Comparison of ENCODE assay signal across 2 cellular contexts in the genomic region with DNA sequence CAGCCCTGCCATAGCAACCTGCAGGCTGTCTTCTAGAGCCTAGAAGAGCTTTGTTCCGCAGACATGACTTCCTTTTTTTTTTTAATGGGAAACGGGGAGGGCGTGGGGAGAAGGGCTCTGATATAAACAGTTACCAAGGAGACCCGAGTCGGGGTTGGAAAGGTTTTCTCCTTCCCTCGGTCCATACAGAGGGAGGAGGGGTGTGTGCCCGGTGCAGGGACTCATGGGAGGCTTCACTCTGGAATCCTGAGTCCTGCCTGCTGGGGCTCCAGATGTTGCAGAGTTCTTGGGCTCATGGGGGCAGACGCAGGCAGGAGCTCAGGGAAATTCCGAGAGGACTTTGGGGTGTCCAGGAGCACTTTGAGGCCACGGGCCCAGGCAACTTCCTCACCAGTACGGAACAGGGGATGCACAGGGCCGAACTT.
TF ChIP-seq lines count a peak whose summit lies in the region.

No MANE protein-coding gene starts in this region.

TF ChIP-seq in IMR-90, 13 proteins besides CTCF, POLR2A, EP300 and RAD21:
- TF ChIP-seq NFE2L2 (IDR thresholded peaks at IDR 0.05; ENCODE audit: low read depth, low read length) (no peak), RCOR1 (IDR thresholded peaks at IDR 0.05; ENCODE audit: insufficient replicate concordance, low read length) (no peak), MXI1 (IDR thresholded peaks at IDR 0.05; ENCODE audit: borderline replicate concordance, low read depth, low read length) (no peak), MAZ (IDR thresholded peaks at IDR 0.05; ENCODE audit: borderline replicate concordance, low read depth, low read length) (no peak), CEBPB (IDR thresholded peaks at IDR 0.05; ENCODE audit: low read depth, low read length) (no peak), USF2 (IDR thresholded peaks at IDR 0.05; ENCODE audit: low read depth, low read length) (no peak), RFX5 (IDR thresholded peaks at IDR 0.05; ENCODE audit: low read depth, low read length) (no peak)

TF ChIP-seq in GM23338, 12 proteins besides CTCF, POLR2A, EP300 and RAD21:
- TF ChIP-seq EZH2phosphoT487 (IDR thresholded peaks at IDR 0.05; ENCODE audit: unreplicated experiment) (no peak), ZNF331 (CRISPR knock-in tag; IDR thresholded peaks at IDR 0.05; ENCODE audit: low read depth) (no peak), ZNF114 (CRISPR knock-in tag; IDR thresholded peaks at IDR 0.05) (no peak), JUNB (IDR thresholded peaks at IDR 0.05; ENCODE audit: unreplicated experiment) (no peak), ETS1 (IDR thresholded peaks at IDR 0.05) (no peak), POLR2AphosphoS5 (IDR thresholded peaks at IDR 0.05; ENCODE audit: low read depth) (no peak), CREB1 (CRISPR knock-in tag; IDR thresholded peaks at IDR 0.05; ENCODE audit: low read depth) (no peak), STAT1 (IDR thresholded peaks at IDR 0.05; ENCODE audit: unreplicated experiment) (no peak), EZH2 (IDR thresholded peaks at IDR 0.05; ENCODE audit: low read depth, unreplicated experiment) (no peak), NANOG (IDR thresholded peaks at IDR 0.05; ENCODE audit: borderline replicate concordance) (no peak)
- TF ChIP-seq, protein P1, sequence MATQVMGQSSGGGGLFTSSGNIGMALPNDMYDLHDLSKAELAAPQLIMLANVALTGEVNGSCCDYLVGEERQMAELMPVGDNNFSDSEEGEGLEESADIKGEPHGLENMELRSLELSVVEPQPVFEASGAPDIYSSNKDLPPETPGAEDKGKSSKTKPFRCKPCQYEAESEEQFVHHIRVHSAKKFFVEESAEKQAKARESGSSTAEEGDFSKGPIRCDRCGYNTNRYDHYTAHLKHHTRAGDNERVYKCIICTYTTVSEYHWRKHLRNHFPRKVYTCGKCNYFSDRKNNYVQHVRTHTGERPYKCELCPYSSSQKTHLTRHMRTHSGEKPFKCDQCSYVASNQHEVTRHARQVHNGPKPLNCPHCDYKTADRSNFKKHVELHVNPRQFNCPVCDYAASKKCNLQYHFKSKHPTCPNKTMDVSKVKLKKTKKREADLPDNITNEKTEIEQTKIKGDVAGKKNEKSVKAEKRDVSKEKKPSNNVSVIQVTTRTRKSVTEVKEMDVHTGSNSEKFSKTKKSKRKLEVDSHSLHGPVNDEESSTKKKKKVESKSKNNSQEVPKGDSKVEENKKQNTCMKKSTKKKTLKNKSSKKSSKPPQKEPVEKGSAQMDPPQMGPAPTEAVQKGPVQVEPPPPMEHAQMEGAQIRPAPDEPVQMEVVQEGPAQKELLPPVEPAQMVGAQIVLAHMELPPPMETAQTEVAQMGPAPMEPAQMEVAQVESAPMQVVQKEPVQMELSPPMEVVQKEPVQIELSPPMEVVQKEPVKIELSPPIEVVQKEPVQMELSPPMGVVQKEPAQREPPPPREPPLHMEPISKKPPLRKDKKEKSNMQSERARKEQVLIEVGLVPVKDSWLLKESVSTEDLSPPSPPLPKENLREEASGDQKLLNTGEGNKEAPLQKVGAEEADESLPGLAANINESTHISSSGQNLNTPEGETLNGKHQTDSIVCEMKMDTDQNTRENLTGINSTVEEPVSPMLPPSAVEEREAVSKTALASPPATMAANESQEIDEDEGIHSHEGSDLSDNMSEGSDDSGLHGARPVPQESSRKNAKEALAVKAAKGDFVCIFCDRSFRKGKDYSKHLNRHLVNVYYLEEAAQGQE (IDR thresholded peaks at IDR 0.05; ENCODE audit: unreplicated experiment), result no peak
- TF ChIP-seq, protein P2, sequence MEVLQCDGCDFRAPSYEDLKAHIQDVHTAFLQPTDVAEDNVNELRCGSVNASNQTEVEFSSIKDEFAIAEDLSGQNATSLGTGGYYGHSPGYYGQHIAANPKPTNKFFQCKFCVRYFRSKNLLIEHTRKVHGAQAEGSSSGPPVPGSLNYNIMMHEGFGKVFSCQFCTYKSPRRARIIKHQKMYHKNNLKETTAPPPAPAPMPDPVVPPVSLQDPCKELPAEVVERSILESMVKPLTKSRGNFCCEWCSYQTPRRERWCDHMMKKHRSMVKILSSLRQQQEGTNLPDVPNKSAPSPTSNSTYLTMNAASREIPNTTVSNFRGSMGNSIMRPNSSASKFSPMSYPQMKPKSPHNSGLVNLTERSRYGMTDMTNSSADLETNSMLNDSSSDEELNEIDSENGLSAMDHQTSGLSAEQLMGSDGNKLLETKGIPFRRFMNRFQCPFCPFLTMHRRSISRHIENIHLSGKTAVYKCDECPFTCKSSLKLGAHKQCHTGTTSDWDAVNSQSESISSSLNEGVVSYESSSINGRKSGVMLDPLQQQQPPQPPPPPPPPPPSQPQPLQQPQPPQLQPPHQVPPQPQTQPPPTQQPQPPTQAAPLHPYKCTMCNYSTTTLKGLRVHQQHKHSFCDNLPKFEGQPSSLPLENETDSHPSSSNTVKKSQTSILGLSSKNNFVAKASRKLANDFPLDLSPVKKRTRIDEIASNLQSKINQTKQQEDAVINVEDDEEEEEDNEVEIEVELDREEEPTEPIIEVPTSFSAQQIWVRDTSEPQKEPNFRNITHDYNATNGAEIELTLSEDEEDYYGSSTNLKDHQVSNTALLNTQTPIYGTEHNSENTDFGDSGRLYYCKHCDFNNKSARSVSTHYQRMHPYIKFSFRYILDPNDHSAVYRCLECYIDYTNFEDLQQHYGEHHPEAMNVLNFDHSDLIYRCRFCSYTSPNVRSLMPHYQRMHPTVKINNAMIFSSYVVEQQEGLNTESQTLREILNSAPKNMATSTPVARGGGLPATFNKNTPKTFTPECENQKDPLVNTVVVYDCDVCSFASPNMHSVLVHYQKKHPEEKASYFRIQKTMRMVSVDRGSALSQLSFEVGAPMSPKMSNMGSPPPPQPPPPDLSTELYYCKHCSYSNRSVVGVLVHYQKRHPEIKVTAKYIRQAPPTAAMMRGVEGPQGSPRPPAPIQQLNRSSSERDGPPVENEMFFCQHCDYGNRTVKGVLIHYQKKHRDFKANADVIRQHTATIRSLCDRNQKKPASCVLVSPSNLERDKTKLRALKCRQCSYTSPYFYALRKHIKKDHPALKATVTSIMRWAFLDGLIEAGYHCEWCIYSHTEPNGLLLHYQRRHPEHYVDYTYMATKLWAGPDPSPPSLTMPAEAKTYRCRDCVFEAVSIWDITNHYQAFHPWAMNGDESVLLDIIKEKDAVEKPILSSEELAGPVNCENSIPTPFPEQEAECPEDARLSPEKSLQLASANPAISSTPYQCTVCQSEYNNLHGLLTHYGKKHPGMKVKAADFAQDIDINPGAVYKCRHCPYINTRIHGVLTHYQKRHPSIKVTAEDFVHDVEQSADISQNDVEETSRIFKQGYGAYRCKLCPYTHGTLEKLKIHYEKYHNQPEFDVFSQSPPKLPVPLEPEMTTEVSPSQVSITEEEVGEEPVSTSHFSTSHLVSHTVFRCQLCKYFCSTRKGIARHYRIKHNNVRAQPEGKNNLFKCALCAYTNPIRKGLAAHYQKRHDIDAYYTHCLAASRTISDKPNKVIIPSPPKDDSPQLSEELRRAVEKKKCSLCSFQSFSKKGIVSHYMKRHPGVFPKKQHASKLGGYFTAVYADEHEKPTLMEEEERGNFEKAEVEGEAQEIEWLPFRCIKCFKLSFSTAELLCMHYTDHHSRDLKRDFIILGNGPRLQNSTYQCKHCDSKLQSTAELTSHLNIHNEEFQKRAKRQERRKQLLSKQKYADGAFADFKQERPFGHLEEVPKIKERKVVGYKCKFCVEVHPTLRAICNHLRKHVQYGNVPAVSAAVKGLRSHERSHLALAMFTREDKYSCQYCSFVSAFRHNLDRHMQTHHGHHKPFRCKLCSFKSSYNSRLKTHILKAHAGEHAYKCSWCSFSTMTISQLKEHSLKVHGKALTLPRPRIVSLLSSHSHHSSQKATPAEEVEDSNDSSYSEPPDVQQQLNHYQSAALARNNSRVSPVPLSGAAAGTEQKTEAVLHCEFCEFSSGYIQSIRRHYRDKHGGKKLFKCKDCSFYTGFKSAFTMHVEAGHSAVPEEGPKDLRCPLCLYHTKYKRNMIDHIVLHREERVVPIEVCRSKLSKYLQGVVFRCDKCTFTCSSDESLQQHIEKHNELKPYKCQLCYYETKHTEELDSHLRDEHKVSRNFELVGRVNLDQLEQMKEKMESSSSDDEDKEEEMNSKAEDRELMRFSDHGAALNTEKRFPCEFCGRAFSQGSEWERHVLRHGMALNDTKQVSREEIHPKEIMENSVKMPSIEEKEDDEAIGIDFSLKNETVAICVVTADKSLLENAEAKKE (CRISPR knock-in tag; IDR thresholded peaks at IDR 0.05), result no peak
